In the genomic region with DNA sequence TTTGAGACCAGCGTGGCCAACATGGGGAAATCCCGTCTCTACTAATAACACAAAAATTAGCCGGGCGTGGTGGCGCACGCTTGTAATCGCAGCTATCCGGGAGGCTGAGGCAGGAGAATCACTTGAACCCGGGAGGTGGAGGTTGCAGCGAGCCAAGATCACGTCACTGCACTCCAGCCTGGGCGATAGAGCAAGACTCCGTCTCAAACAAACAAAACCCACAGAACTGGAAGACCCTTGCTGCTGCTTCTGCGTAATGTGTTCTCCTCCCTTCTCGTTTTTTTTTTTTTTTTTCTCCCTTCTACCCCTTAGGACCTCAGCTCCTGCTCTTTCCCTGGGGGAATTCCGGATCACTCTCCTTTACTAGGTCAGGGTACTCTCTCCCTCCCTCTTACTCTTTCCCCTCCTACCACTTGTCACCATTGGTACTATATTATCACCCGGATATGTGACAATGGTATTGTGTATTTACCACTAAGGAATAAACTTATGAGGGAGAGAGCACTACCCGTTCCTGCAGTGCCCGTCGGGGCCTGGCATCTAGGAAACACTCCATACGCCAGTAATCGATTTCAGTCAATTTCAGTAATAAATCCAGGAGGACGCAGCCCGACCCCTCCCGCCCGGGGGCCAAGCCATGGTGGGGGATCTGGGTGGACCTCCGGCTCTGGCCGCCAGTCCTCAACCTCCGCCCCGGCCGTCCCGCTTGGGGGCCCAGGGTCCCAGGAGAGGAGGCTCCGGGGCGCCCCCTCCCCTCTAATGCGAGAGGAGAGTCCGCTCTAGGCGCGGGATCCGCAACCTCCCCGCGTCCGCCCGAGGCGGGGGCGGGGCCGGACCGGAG, we compare ENCODE assay signal across 1 cellular context.
TF ChIP-seq lines count a peak whose summit lies in the region.

No MANE protein-coding gene starts in this region.

TF ChIP-seq in GM12878, 131 proteins besides CTCF, POLR2A, EP300 and RAD21 (continued from another document and continues in another):
- TF ChIP-seq, protein P1, sequence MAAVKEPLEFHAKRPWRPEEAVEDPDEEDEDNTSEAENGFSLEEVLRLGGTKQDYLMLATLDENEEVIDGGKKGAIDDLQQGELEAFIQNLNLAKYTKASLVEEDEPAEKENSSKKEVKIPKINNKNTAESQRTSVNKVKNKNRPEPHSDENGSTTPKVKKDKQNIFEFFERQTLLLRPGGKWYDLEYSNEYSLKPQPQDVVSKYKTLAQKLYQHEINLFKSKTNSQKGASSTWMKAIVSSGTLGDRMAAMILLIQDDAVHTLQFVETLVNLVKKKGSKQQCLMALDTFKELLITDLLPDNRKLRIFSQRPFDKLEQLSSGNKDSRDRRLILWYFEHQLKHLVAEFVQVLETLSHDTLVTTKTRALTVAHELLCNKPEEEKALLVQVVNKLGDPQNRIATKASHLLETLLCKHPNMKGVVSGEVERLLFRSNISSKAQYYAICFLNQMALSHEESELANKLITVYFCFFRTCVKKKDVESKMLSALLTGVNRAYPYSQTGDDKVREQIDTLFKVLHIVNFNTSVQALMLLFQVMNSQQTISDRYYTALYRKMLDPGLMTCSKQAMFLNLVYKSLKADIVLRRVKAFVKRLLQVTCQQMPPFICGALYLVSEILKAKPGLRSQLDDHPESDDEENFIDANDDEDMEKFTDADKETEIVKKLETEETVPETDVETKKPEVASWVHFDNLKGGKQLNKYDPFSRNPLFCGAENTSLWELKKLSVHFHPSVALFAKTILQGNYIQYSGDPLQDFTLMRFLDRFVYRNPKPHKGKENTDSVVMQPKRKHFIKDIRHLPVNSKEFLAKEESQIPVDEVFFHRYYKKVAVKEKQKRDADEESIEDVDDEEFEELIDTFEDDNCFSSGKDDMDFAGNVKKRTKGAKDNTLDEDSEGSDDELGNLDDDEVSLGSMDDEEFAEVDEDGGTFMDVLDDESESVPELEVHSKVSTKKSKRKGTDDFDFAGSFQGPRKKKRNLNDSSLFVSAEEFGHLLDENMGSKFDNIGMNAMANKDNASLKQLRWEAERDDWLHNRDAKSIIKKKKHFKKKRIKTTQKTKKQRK (IDR thresholded peaks at IDR 0.05; ENCODE audit: low read depth, low read length), result no peak
- TF ChIP-seq SP1 (IDR thresholded peaks at IDR 0.05; ENCODE audit: low read depth, low read length) (no peak), NBN (IDR thresholded peaks at IDR 0.05) (0 out of 2 replicates have a peak, but pooled peaks have one; percentile 55), ATF7 (IDR thresholded peaks at IDR 0.05; ENCODE audit: low read depth) (no peak), HDAC2 (IDR thresholded peaks at IDR 0.05) (no peak), FOXK2 (IDR thresholded peaks at IDR 0.05) (no peak), ZBED1 (IDR thresholded peaks at IDR 0.05; ENCODE audit: borderline replicate concordance) (no peak), IKZF1 (conservative IDR thresholded peaks at IDR 0.05) (no peak), EZH2 (IDR thresholded peaks at IDR 0.05; ENCODE audit: borderline replicate concordance, control insufficient read depth, low read depth, low read length) (no peak), MTA2 (IDR thresholded peaks at IDR 0.05; ENCODE audit: low read depth) (no peak; the same call in 1 of the 2 replicates), NRF1 (conservative IDR thresholded peaks at IDR 0.05; ENCODE audit: low read depth, low read length) (no peak), HDAC6 (IDR thresholded peaks at IDR 0.05; ENCODE audit: unreplicated experiment) (no peak), ASH2L (IDR thresholded peaks at IDR 0.05; ENCODE audit: borderline replicate concordance, low read depth) (no peak), SMC3 (IDR thresholded peaks at IDR 0.05; ENCODE audit: borderline replicate concordance, low read length) (no peak), ZNF24 (IDR thresholded peaks at IDR 0.05) (no peak), PAX5 (IDR thresholded peaks at IDR 0.05; ENCODE audit: borderline replicate concordance, low read depth, low read length) (no peak), ZNF217 (IDR thresholded peaks at IDR 0.05) (no peak), RFX5 (IDR thresholded peaks at IDR 0.05; ENCODE audit: low read depth, low read length) (no peak), PAX8 (IDR thresholded peaks at IDR 0.05) (no peak), CREM (IDR thresholded peaks at IDR 0.05; ENCODE audit: low read depth) (peak; percentile 72; the same call in 1 of the 2 replicates), TAF1 (IDR thresholded peaks at IDR 0.05; ENCODE audit: borderline replicate concordance, low read depth, low read length) (no peak), BACH1 (IDR thresholded peaks at IDR 0.05; ENCODE audit: borderline replicate concordance) (no peak; the same call in 1 of the 2 replicates), SPI1 (IDR thresholded peaks at IDR 0.05; ENCODE audit: borderline replicate concordance, insufficient read depth, low read depth, low read length) (no peak), IRF4 (IDR thresholded peaks at IDR 0.05; ENCODE audit: low read depth, low read length) (no peak), RELA (IDR thresholded peaks at IDR 0.05; ENCODE audit: borderline replicate concordance, partially characterized antibody) (no peak), BCL11A (IDR thresholded peaks at IDR 0.05; ENCODE audit: low read depth, low read length) (no peak), BMI1 (IDR thresholded peaks at IDR 0.05; ENCODE audit: borderline replicate concordance) (no peak), KDM1A (IDR thresholded peaks at IDR 0.05; ENCODE audit: borderline replicate concordance) (no peak), SMAD1 (IDR thresholded peaks at IDR 0.05; ENCODE audit: low read depth, partially characterized antibody) (peak; percentile 38), CBFB (IDR thresholded peaks at IDR 0.05; ENCODE audit: low read depth) (no peak), CHD1 (IDR thresholded peaks at IDR 0.05; ENCODE audit: low read depth, low read length) (no peak)
- TF ChIP-seq, protein P2, sequence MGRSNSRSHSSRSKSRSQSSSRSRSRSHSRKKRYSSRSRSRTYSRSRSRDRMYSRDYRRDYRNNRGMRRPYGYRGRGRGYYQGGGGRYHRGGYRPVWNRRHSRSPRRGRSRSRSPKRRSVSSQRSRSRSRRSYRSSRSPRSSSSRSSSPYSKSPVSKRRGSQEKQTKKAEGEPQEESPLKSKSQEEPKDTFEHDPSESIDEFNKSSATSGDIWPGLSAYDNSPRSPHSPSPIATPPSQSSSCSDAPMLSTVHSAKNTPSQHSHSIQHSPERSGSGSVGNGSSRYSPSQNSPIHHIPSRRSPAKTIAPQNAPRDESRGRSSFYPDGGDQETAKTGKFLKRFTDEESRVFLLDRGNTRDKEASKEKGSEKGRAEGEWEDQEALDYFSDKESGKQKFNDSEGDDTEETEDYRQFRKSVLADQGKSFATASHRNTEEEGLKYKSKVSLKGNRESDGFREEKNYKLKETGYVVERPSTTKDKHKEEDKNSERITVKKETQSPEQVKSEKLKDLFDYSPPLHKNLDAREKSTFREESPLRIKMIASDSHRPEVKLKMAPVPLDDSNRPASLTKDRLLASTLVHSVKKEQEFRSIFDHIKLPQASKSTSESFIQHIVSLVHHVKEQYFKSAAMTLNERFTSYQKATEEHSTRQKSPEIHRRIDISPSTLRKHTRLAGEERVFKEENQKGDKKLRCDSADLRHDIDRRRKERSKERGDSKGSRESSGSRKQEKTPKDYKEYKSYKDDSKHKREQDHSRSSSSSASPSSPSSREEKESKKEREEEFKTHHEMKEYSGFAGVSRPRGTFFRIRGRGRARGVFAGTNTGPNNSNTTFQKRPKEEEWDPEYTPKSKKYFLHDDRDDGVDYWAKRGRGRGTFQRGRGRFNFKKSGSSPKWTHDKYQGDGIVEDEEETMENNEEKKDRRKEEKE (IDR thresholded peaks at IDR 0.05), result no peak
- TF ChIP-seq, protein P3, sequence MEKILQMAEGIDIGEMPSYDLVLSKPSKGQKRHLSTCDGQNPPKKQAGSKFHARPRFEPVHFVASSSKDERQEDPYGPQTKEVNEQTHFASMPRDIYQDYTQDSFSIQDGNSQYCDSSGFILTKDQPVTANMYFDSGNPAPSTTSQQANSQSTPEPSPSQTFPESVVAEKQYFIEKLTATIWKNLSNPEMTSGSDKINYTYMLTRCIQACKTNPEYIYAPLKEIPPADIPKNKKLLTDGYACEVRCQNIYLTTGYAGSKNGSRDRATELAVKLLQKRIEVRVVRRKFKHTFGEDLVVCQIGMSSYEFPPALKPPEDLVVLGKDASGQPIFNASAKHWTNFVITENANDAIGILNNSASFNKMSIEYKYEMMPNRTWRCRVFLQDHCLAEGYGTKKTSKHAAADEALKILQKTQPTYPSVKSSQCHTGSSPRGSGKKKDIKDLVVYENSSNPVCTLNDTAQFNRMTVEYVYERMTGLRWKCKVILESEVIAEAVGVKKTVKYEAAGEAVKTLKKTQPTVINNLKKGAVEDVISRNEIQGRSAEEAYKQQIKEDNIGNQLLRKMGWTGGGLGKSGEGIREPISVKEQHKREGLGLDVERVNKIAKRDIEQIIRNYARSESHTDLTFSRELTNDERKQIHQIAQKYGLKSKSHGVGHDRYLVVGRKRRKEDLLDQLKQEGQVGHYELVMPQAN (conservative IDR thresholded peaks at IDR 0.05), result no peak
- TF ChIP-seq, protein P4, sequence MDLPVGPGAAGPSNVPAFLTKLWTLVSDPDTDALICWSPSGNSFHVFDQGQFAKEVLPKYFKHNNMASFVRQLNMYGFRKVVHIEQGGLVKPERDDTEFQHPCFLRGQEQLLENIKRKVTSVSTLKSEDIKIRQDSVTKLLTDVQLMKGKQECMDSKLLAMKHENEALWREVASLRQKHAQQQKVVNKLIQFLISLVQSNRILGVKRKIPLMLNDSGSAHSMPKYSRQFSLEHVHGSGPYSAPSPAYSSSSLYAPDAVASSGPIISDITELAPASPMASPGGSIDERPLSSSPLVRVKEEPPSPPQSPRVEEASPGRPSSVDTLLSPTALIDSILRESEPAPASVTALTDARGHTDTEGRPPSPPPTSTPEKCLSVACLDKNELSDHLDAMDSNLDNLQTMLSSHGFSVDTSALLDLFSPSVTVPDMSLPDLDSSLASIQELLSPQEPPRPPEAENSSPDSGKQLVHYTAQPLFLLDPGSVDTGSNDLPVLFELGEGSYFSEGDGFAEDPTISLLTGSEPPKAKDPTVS (IDR thresholded peaks at IDR 0.05; ENCODE audit: low read depth, low read length), result no peak
- TF ChIP-seq, protein P5, sequence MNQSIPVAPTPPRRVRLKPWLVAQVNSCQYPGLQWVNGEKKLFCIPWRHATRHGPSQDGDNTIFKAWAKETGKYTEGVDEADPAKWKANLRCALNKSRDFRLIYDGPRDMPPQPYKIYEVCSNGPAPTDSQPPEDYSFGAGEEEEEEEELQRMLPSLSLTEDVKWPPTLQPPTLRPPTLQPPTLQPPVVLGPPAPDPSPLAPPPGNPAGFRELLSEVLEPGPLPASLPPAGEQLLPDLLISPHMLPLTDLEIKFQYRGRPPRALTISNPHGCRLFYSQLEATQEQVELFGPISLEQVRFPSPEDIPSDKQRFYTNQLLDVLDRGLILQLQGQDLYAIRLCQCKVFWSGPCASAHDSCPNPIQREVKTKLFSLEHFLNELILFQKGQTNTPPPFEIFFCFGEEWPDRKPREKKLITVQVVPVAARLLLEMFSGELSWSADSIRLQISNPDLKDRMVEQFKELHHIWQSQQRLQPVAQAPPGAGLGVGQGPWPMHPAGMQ (IDR thresholded peaks at IDR 0.05; ENCODE audit: borderline replicate concordance), result no peak
- TF ChIP-seq, protein P6, sequence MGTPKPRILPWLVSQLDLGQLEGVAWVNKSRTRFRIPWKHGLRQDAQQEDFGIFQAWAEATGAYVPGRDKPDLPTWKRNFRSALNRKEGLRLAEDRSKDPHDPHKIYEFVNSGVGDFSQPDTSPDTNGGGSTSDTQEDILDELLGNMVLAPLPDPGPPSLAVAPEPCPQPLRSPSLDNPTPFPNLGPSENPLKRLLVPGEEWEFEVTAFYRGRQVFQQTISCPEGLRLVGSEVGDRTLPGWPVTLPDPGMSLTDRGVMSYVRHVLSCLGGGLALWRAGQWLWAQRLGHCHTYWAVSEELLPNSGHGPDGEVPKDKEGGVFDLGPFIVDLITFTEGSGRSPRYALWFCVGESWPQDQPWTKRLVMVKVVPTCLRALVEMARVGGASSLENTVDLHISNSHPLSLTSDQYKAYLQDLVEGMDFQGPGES (IDR thresholded peaks at IDR 0.05), result no peak
- TF ChIP-seq, protein P7, sequence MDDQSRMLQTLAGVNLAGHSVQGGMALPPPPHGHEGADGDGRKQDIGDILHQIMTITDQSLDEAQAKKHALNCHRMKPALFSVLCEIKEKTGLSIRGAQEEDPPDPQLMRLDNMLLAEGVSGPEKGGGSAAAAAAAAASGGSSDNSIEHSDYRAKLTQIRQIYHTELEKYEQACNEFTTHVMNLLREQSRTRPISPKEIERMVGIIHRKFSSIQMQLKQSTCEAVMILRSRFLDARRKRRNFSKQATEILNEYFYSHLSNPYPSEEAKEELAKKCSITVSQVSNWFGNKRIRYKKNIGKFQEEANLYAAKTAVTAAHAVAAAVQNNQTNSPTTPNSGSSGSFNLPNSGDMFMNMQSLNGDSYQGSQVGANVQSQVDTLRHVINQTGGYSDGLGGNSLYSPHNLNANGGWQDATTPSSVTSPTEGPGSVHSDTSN (IDR thresholded peaks at IDR 0.05; ENCODE audit: insufficient replicate concordance, low read depth, low read length), result no peak
- TF ChIP-seq, protein P8, sequence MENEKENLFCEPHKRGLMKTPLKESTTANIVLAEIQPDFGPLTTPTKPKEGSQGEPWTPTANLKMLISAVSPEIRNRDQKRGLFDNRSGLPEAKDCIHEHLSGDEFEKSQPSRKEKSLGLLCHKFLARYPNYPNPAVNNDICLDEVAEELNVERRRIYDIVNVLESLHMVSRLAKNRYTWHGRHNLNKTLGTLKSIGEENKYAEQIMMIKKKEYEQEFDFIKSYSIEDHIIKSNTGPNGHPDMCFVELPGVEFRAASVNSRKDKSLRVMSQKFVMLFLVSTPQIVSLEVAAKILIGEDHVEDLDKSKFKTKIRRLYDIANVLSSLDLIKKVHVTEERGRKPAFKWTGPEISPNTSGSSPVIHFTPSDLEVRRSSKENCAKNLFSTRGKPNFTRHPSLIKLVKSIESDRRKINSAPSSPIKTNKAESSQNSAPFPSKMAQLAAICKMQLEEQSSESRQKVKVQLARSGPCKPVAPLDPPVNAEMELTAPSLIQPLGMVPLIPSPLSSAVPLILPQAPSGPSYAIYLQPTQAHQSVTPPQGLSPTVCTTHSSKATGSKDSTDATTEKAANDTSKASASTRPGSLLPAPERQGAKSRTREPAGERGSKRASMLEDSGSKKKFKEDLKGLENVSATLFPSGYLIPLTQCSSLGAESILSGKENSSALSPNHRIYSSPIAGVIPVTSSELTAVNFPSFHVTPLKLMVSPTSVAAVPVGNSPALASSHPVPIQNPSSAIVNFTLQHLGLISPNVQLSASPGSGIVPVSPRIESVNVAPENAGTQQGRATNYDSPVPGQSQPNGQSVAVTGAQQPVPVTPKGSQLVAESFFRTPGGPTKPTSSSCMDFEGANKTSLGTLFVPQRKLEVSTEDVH (IDR thresholded peaks at IDR 0.05; ENCODE audit: low read depth, partially characterized antibody), result no peak
